13 cellular contexts compared by ENCODE assay signal in the genomic region with DNA sequence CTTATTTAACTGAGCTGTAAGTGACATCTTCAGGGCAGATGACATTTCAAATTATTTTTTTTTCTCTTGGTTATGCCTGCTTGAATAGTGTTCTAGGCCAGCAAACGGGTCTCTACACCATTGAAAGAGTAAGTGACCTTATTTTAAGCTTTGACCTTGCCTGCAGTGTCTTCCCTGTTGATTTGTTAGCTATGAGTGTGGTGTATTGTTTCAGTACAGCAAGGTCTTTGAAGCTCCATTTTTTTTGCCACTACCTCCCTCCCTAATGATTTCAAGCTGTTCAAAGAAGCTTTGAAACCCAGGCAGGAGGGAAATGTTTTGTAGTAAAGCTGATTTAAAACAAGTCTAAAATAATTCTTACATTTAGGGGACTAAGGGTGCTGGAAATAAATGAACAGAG.
"Had no signal": no experiment of that assay in that cellular context is flagged by ENCODE, and none has a peak within 500 bp of the region (broad histone marks: within the 10 kb centered on the region; RNA-seq: fewer than 3 reads in every experiment).

No MANE protein-coding gene starts in this region.

- H3K27ac Mint-ChIP-seq: naive thymus-derived CD8-positive, alpha-beta T cell; stimulated activated memory B cell treated with anti-CD40 and anti-IgM and Interleukin-4, amounts not matched to agents 10 μg/mL and 1 μg/mL and 100 μg/mL, for 72 hours; stimulated activated naive CD8-positive, alpha-beta T cell treated with anti-CD3 and anti-CD28 coated beads, Interleukin-15, Interleukin-2, amounts not matched to agents 100 ng/mL and 50 ng/mL, for 24 hours had no signal

- DNase-seq: effector memory CD4-positive, alpha-beta T cell; esophagus squamous epithelium; foreskin keratinocyte; head of caudate nucleus; left colon; mammary epithelial cell; mucosa of descending colon; naive thymus-derived CD8-positive, alpha-beta T cell; stimulated activated CD4-positive, alpha-beta T cell treated with anti-CD3 and anti-CD28 coated beads, Interleukin-4, amount 100 ng/mL, for 24 hours; tibial artery; upper lobe of right lung had no signal

- ATAC-seq: foreskin keratinocyte; left colon; mucosa of descending colon; naive thymus-derived CD8-positive, alpha-beta T cell; stimulated activated memory B cell treated with anti-CD40 and anti-IgM and Interleukin-4, amounts not matched to agents 10 μg/mL and 1 μg/mL and 100 μg/mL, for 72 hours; upper lobe of right lung had no signal

- H3K4me3 Mint-ChIP-seq: naive thymus-derived CD8-positive, alpha-beta T cell; stimulated activated memory B cell treated with anti-CD40 and anti-IgM and Interleukin-4, amounts not matched to agents 10 μg/mL and 1 μg/mL and 100 μg/mL, for 72 hours; stimulated activated naive CD8-positive, alpha-beta T cell treated with anti-CD3 and anti-CD28 coated beads, Interleukin-15, Interleukin-2, amounts not matched to agents 100 ng/mL and 50 ng/mL, for 24 hours had no signal

- H3K27me3 Mint-ChIP-seq: naive thymus-derived CD8-positive, alpha-beta T cell; stimulated activated memory B cell treated with anti-CD40 and anti-IgM and Interleukin-4, amounts not matched to agents 10 μg/mL and 1 μg/mL and 100 μg/mL, for 72 hours; stimulated activated naive CD8-positive, alpha-beta T cell treated with anti-CD3 and anti-CD28 coated beads, Interleukin-15, Interleukin-2, amounts not matched to agents 100 ng/mL and 50 ng/mL, for 24 hours had no signal

- H3K4me1 Mint-ChIP-seq: naive thymus-derived CD8-positive, alpha-beta T cell; stimulated activated memory B cell treated with anti-CD40 and anti-IgM and Interleukin-4, amounts not matched to agents 10 μg/mL and 1 μg/mL and 100 μg/mL, for 72 hours had no signal

- H3K36me3 Mint-ChIP-seq: naive thymus-derived CD8-positive, alpha-beta T cell; stimulated activated memory B cell treated with anti-CD40 and anti-IgM and Interleukin-4, amounts not matched to agents 10 μg/mL and 1 μg/mL and 100 μg/mL, for 72 hours had no signal
